31 cellular contexts compared by ENCODE assay signal in genomic region chr6:127980996-127981395, GRCh38.
DNase-seq lines count a peak whose midpoint lies in the region; ATAC-seq and TF ChIP-seq lines count a peak whose summit lies in the region.
"Had no signal": no experiment of that assay in that cellular context is flagged by ENCODE, and none has a peak within 500 bp of the region (broad histone marks: within the 10 kb centered on the region; RNA-seq: fewer than 3 reads in every experiment).

No MANE protein-coding gene starts in this region.

- no peak for TF ChIP-seq CTCF in nephron progenitor cell (IDR thresholded peaks at IDR 0.05)

- ATAC-seq in HG03342 (IDR thresholded peaks at IDR 0.05; ENCODE audit: unreplicated experiment), result no peak
- ATAC-seq: activated T-helper 17 cell treated with anti-CD3 and anti-CD28 coated beads, Interleukin-2, amount 50 U/mL, for 72 hours; esophagus mucosa; left lung; PC-3 had no signal

- in situ Hi-C loops in SK-MEL-5 (cut with HindIII; ENCODE audit: low pct_unique_long_range_greater_than_20kb, low sequenced_read_pairs), result no loop called here

- DNase-seq in C1 segment of cervical spinal cord (lab: John Stamatoyannopoulos, UW), result peak in 9 of 14 donors; percentile 4 to 42 (median 16)
- peak; percentile 75 for DNase-seq in SK-MEL-5 (ENCODE audit: low read depth, low spot score)
- DNase-seq in foreskin melanocyte, result peak; percentile 38
- no peak for DNase-seq in nephron progenitor cell
- no peak for DNase-seq in iPS-NIHi11 (ENCODE audit: low spot score)
- no peak for DNase-seq in SJCRH30
- no peak for DNase-seq in NOMO-1 (lab: John Stamatoyannopoulos, UW; ENCODE audit: unreplicated experiment in 2 of 2)
- DNase-seq: ACHN; activated CD4-positive, alpha-beta T cell treated with anti-CD3 and anti-CD28 coated beads, Interleukin-2, amount 10 ng/mL, durations not matched to agents 7 days and 5 days; activated naive CD4-positive, alpha-beta T cell treated with anti-CD3 and anti-CD28 coated beads, Interleukin-2, amount 50 U/mL, for 16 hours; Caco-2; DMS79; endodermal cell; foreskin fibroblast; GDM1; H7; Karpas-422; left lung; naive B cell; NCI-H1417 treated with DMSO at 0.1 percent for 48 hours; NCI-H2081 treated with DMSO at 0.1 percent for 48 hours; NCI-H510A; PC-3; Right ventricle myocardium superior; small intestine; SW 1271; T-helper 9 cell had no signal

- H3K4me1 ChIP-seq in SJCRH30, result no peaks in the 10 kb centered on the region
- H3K4me1 ChIP-seq: Caco-2, left lung had no signal

- no peaks in the 10 kb centered on the region for H3K27me3 ChIP-seq in SJCRH30
- H3K27me3 ChIP-seq: left lung had no signal

- H3K36me3 ChIP-seq in SJCRH30, result peaks cover 12% of the 10 kb centered on the region

- H3K27ac ChIP-seq in SJCRH30, result no peak overlapping the region
- H3K27ac ChIP-seq: left lung had no signal

- no peak overlapping the region for H3K4me3 Mint-ChIP-seq in nephron progenitor cell
- H3K4me3 Mint-ChIP-seq: activated CD4-positive, alpha-beta T cell treated with anti-CD3 and anti-CD28 coated beads, Interleukin-2, amount 10 ng/mL, durations not matched to agents 7 days and 5 days; activated T-helper 17 cell treated with anti-CD3 and anti-CD28 coated beads, Interleukin-2, amount 50 U/mL, for 72 hours; endodermal cell; naive B cell; type B pancreatic cell had no signal

- no peaks in the 10 kb centered on the region for H3K9me3 ChIP-seq in SJCRH30 (replicated peaks)
- H3K9me3 ChIP-seq: Caco-2, left lung had no signal

- H3K27ac Mint-ChIP-seq in nephron progenitor cell, result peak overlapping the region; percentile 55
- H3K27ac Mint-ChIP-seq: activated CD4-positive, alpha-beta T cell treated with anti-CD3 and anti-CD28 coated beads, Interleukin-2, amount 10 ng/mL, durations not matched to agents 7 days and 5 days; activated T-helper 17 cell treated with anti-CD3 and anti-CD28 coated beads, Interleukin-2, amount 50 U/mL, for 72 hours; endodermal cell; type B pancreatic cell had no signal

- no peaks in the 10 kb centered on the region for H3K4me1 Mint-ChIP-seq in nephron progenitor cell

- H3K9me3 Mint-ChIP-seq in nephron progenitor cell, result no peaks in the 10 kb centered on the region
- H3K9me3 Mint-ChIP-seq: activated T-helper 17 cell treated with anti-CD3 and anti-CD28 coated beads, Interleukin-2, amount 50 U/mL, for 72 hours; endodermal cell; naive B cell; type B pancreatic cell had no signal

- no peaks in the 10 kb centered on the region for H3K27me3 Mint-ChIP-seq in nephron progenitor cell (ENCODE audit: low read depth, poor library complexity)
- H3K27me3 Mint-ChIP-seq: activated CD4-positive, alpha-beta T cell treated with anti-CD3 and anti-CD28 coated beads, Interleukin-2, amount 10 ng/mL, durations not matched to agents 7 days and 5 days; activated T-helper 17 cell treated with anti-CD3 and anti-CD28 coated beads, Interleukin-2, amount 50 U/mL, for 72 hours; naive B cell; type B pancreatic cell had no signal

- no peak overlapping the region for H3K4me3 ChIP-seq in SJCRH30
- H3K4me3 ChIP-seq: left lung had no signal

- H3K36me3 Mint-ChIP-seq in nephron progenitor cell (ENCODE audit: low read depth), result peaks cover 79% of the 10 kb centered on the region

Comparison
In these comparisons a context has a peak if more than half of its experiments do, and no peak if none do; other contexts are left out.
1. DNase-seq: peak in C1 segment of cervical spinal cord (9 of 14), SK-MEL-5 (single experiment) and foreskin melanocyte (single experiment); none in nephron progenitor cell (single experiment), iPS-NIHi11 (single experiment), SJCRH30 (0 of 2) and NOMO-1 (0 of 2).